ENCODE assay signal across 1 cellular context in genomic region chr7:2639994-2640830, GRCh38.
TF ChIP-seq lines count a peak whose summit lies in the region.

No MANE protein-coding gene starts in this region.

TF ChIP-seq in HepG2, 621 proteins besides CTCF, POLR2A, EP300 and RAD21:
- TF ChIP-seq RBFOX2 (IDR thresholded peaks at IDR 0.05; ENCODE audit: low read depth, low read length) (peak; percentile 65), REST (IDR thresholded peaks at IDR 0.05; ENCODE audit: borderline replicate concordance in 1 of 2, low read depth in 1 of 2, low read length in 2 of 2) (no peak), AKAP8 (CRISPR knock-in tag; IDR thresholded peaks at IDR 0.05) (peak; percentile 94), ZNF362 (CRISPR knock-in tag; IDR thresholded peaks at IDR 0.05; ENCODE audit: borderline replicate concordance) (no peak), ZMYM4 (CRISPR knock-in tag; IDR thresholded peaks at IDR 0.05) (no peak), ZNF446 (CRISPR knock-in tag; IDR thresholded peaks at IDR 0.05) (no peak), HNRNPL (IDR thresholded peaks at IDR 0.05; ENCODE audit: low read depth, low read length) (peak; percentile 88), KLF16 (CRISPR knock-in tag; IDR thresholded peaks at IDR 0.05) (no peak), TFDP1 (CRISPR knock-in tag; IDR thresholded peaks at IDR 0.05; ENCODE audit: borderline replicate concordance) (no peak), BATF2 (CRISPR knock-in tag; IDR thresholded peaks at IDR 0.05) (no peak), MAZ (IDR thresholded peaks at IDR 0.05; ENCODE audit: borderline replicate concordance, low read depth, low read length) (no peak), MAZ (CRISPR knock-in tag; IDR thresholded peaks at IDR 0.05; ENCODE audit: low read depth) (no peak), CCAR2 (optimal IDR thresholded peaks at IDR 0.05; ENCODE audit: low read depth, low read length) (no peak), MTA1 (CRISPR knock-in tag; IDR thresholded peaks at IDR 0.05; ENCODE audit: borderline replicate concordance) (peak; percentile 51; the same call in 1 of the 2 replicates), ADNP (CRISPR knock-in tag; IDR thresholded peaks at IDR 0.05) (no peak), ELF4 (CRISPR knock-in tag; IDR thresholded peaks at IDR 0.05; ENCODE audit: borderline replicate concordance) (no peak), ZFX (CRISPR knock-in tag; IDR thresholded peaks at IDR 0.05; ENCODE audit: low read depth) (peak; percentile 25; the same call in 1 of the 2 replicates), AHR (CRISPR knock-in tag; IDR thresholded peaks at IDR 0.05) (no peak), SMAD1 (CRISPR knock-in tag; IDR thresholded peaks at IDR 0.05; ENCODE audit: borderline replicate concordance, low read depth) (no peak), HOXA3 (CRISPR knock-in tag; IDR thresholded peaks at IDR 0.05) (0 out of 2 replicates have a peak, but pooled peaks have one; percentile 14), ZNF740 (CRISPR knock-in tag; IDR thresholded peaks at IDR 0.05) (peak; percentile 38; the same call in 1 of the 2 replicates), AGO2 (optimal IDR thresholded peaks at IDR 0.05; ENCODE audit: low read depth, low read length) (peak; percentile 68), HNRNPH1 (optimal IDR thresholded peaks at IDR 0.05; ENCODE audit: low read depth, low read length) (no peak), ZBTB38 (CRISPR knock-in tag; IDR thresholded peaks at IDR 0.05) (peak; percentile 35; the same call in 1 of the 2 replicates), ZNF780A (CRISPR knock-in tag; IDR thresholded peaks at IDR 0.05) (no peak), ZNF703 (CRISPR knock-in tag; IDR thresholded peaks at IDR 0.05; ENCODE audit: borderline replicate concordance) (no peak), ZBTB33 (CRISPR knock-in tag; IDR thresholded peaks at IDR 0.05) (peak; percentile 55)
- TF ChIP-seq, protein P1, sequence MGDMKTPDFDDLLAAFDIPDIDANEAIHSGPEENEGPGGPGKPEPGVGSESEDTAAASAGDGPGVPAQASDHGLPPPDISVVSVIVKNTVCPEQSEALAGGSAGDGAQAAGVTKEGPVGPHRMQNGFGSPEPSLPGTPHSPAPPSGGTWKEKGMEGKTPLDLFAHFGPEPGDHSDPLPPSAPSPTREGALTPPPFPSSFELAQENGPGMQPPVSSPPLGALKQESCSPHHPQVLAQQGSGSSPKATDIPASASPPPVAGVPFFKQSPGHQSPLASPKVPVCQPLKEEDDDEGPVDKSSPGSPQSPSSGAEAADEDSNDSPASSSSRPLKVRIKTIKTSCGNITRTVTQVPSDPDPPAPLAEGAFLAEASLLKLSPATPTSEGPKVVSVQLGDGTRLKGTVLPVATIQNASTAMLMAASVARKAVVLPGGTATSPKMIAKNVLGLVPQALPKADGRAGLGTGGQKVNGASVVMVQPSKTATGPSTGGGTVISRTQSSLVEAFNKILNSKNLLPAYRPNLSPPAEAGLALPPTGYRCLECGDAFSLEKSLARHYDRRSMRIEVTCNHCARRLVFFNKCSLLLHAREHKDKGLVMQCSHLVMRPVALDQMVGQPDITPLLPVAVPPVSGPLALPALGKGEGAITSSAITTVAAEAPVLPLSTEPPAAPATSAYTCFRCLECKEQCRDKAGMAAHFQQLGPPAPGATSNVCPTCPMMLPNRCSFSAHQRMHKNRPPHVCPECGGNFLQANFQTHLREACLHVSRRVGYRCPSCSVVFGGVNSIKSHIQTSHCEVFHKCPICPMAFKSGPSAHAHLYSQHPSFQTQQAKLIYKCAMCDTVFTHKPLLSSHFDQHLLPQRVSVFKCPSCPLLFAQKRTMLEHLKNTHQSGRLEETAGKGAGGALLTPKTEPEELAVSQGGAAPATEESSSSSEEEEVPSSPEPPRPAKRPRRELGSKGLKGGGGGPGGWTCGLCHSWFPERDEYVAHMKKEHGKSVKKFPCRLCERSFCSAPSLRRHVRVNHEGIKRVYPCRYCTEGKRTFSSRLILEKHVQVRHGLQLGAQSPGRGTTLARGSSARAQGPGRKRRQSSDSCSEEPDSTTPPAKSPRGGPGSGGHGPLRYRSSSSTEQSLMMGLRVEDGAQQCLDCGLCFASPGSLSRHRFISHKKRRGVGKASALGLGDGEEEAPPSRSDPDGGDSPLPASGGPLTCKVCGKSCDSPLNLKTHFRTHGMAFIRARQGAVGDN (CRISPR knock-in tag; IDR thresholded peaks at IDR 0.05): peak; percentile 42
